Comparison of ENCODE assay signal across 9 cellular contexts in the genomic region with DNA sequence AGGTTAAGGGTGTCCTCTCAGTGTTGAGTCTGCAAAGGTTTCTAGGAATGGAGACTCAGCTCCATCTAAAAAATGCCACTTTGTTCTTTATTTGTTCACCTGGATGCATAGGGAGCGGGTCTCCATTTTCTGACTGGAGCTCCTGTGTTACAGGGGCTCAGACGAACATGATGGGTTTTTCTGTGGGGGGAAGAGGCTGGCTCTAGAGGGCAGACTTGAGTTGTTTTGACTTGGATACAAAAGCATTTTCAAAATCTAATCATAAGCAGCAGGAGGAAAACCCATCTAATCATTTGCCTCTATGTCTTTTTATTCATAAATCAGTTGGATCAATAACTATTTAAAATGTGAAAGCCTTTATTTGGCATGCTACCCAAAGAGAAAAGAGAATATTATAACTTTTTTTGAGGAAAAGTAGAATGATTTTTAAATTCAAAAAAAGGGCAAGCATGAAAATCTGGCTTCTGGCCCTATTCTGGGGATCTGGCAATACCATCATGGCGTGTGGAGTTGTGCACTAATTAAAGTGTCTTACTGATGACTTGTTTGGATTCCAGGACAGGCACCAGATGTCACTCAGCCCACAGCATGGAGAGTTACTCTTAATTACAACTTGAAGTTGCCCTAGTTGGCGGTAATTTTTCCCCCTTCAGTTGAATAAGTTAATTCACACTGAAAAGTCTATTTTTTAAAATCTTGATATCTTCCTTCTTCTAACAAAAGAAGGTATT.
DNase-seq lines count a peak whose midpoint lies in the region; ATAC-seq, FAIRE-seq and TF ChIP-seq lines count a peak whose summit lies in the region.
"Had no signal": no experiment of that assay in that cellular context is flagged by ENCODE, and none has a peak within 500 bp of the region (broad histone marks: within the 10 kb centered on the region; RNA-seq: fewer than 3 reads in every experiment).

No MANE protein-coding gene starts in this region.

- intact Hi-C loops in endothelial cell of umbilical vein (cut with micrococcal nuclease): no loop called here

- H3K9me1 ChIP-seq in endothelial cell of umbilical vein (replicated peaks; ENCODE audit: control insufficient read depth, extremely low read depth, insufficient read depth, low read length): no peaks in the 10 kb centered on the region

- CTCF ChIA-PET in endothelial cell of umbilical vein (lab: Charles Lee): no interaction called here

- H3K9me3 ChIP-seq in endothelial cell of umbilical vein (replicated peaks; ENCODE audit: control insufficient read depth, insufficient read depth, low read length): no peaks in the 10 kb centered on the region
- no peaks in the 10 kb centered on the region for H3K9me3 ChIP-seq in T-helper 17 cell (ENCODE audit: control insufficient read depth, low read length, poor library complexity, severe bottlenecking)

- H4K20me1 ChIP-seq in endothelial cell of umbilical vein (replicated peaks; ENCODE audit: control insufficient read depth, extremely low read depth, insufficient read depth, low read length): no peaks in the 10 kb centered on the region

- no peak overlapping the region for H3K4me3 Mint-ChIP-seq in T-helper 17 cell
- H3K4me3 Mint-ChIP-seq: activated naive CD8-positive, alpha-beta T cell treated with anti-CD3 and anti-CD28 coated beads, Interleukin-2, amount 10 ng/mL, durations not matched to agents 7 days and 5 days had no signal

- POLR2A ChIA-PET in endothelial cell of umbilical vein (lab: Charles Lee): no interaction called here

- H3K4me2 ChIP-seq in endothelial cell of umbilical vein (ENCODE audit: insufficient read depth, low read length): no peak overlapping the region

- no peaks in the 10 kb centered on the region for H3K36me3 ChIP-seq in endothelial cell of umbilical vein (ENCODE audit: control insufficient read depth in 2 of 2, extremely low read depth in 1 of 2, insufficient read depth in 2 of 2, low read length in 2 of 2)

- H3K27me3 Mint-ChIP-seq in T-helper 17 cell: no peaks in the 10 kb centered on the region

- no peaks in the 10 kb centered on the region for H3K79me2 ChIP-seq in endothelial cell of umbilical vein (ENCODE audit: control insufficient read depth, insufficient read depth, low read length)

- peaks cover 7% of the 10 kb centered on the region for H3K4me1 Mint-ChIP-seq in T-helper 17 cell

- peak in 2 of 3 experiments; percentile 2 to 45 for DNase-seq in NCI-H1417 (lab: John Stamatoyannopoulos, UW)
- DNase-seq in NCI-H1417 treated with DMSO at 0.1 percent for 48 hours (lab: John Stamatoyannopoulos, UW): no peak
- DNase-seq in NB4 (ENCODE audit: low read depth): peak; percentile 27
- DNase-seq in endothelial cell of umbilical vein (ENCODE audit: low read depth, low spot score): peak; percentile 3
- DNase-seq in retina: peak; percentile 27
- DNase-seq in T-helper 17 cell: no peak
- no peak for DNase-seq in effector CD8-positive, alpha-beta T cell (lab: John Stamatoyannopoulos, UW)
- DNase-seq: activated naive CD8-positive, alpha-beta T cell treated with anti-CD3 and anti-CD28 coated beads, Interleukin-2, amount 10 ng/mL, durations not matched to agents 7 days and 5 days had no signal

- BruUV-seq in endothelial cell of umbilical vein (replicated peaks; lab: Mats Ljungman, UMichigan): no TSS peak

- no peak overlapping the region for H3K27ac Mint-ChIP-seq in T-helper 17 cell
- H3K27ac Mint-ChIP-seq: activated naive CD8-positive, alpha-beta T cell treated with anti-CD3 and anti-CD28 coated beads, Interleukin-2, amount 10 ng/mL, durations not matched to agents 7 days and 5 days had no signal

- H3K4me3 ChIP-seq in NB4 (ENCODE audit: low read depth, low read length) (no peak overlapping the region), endothelial cell of umbilical vein (replicated peaks in 1 of 3; ENCODE audit: insufficient read depth in 1 of 3, low read depth in 1 of 3, low read length in 3 of 3) (no peak overlapping the region)

- no peak overlapping the region for H3K27ac ChIP-seq in endothelial cell of umbilical vein (ENCODE audit: insufficient read depth, low read depth, low read length)

- TF ChIP-seq CTCF in NB4 (IDR thresholded peaks at IDR 0.05; ENCODE audit: low read depth, low read length) (peak; percentile 59), endothelial cell of umbilical vein (IDR thresholded peaks at IDR 0.05; ENCODE audit: extremely low read depth in 1 of 2, insufficient read depth in 1 of 2, low read depth in 1 of 2, low read length in 2 of 2) (peak; percentile 7 to 12)

- H3K36me3 Mint-ChIP-seq in T-helper 17 cell (ENCODE audit: low read depth): no peaks in the 10 kb centered on the region
- H3K36me3 Mint-ChIP-seq: activated naive CD8-positive, alpha-beta T cell treated with anti-CD3 and anti-CD28 coated beads, Interleukin-2, amount 10 ng/mL, durations not matched to agents 7 days and 5 days had no signal

- no peak for FAIRE-seq in endothelial cell of umbilical vein (lab: Jason Lieb, UNC)

- H2AFZ ChIP-seq in endothelial cell of umbilical vein (ENCODE audit: low read depth, low read length): no peak overlapping the region

- dilution Hi-C loops in endothelial cell of umbilical vein (cut with MboI; ENCODE audit: extremely low pct_ligation_motif_present, low sequenced_read_pairs): no loop called here

- H3K9ac ChIP-seq in endothelial cell of umbilical vein (replicated peaks; ENCODE audit: extremely low read depth, insufficient read depth, low read length): no peak overlapping the region

- H3K27me3 ChIP-seq in endothelial cell of umbilical vein (ENCODE audit: control insufficient read depth in 2 of 2, insufficient read depth in 2 of 2, low read length in 2 of 2): no peaks in the 10 kb centered on the region

- no peak for TF ChIP-seq POLR2A in NB4 (IDR thresholded peaks at IDR 0.05; ENCODE audit: extremely low read depth, insufficient read length)
- no peak for TF ChIP-seq POLR2A in endothelial cell of umbilical vein (IDR thresholded peaks at IDR 0.05; ENCODE audit: low read depth, low read length)

- H3K4me1 ChIP-seq in endothelial cell of umbilical vein (ENCODE audit: control insufficient read depth, extremely low read depth, insufficient read depth, low read length): no peaks in the 10 kb centered on the region

- ATAC-seq in T-helper 17 cell (no peak), GM21360 (IDR thresholded peaks at IDR 0.05; ENCODE audit: unreplicated experiment) (no peak)

TF ChIP-seq in endothelial cell of umbilical vein, 7 proteins besides CTCF, POLR2A, EP300 and RAD21:
- TF ChIP-seq EZH2 (IDR thresholded peaks at IDR 0.05; ENCODE audit: borderline replicate concordance, low read depth, low read length, severe bottlenecking): no peak
- TF ChIP-seq JUN (IDR thresholded peaks at IDR 0.05; ENCODE audit: borderline replicate concordance, insufficient read depth, insufficient read length, low read depth): no peak
- TF ChIP-seq MYC (IDR thresholded peaks at IDR 0.05; ENCODE audit: low read depth, low read length): no peak
- TF ChIP-seq POLR2AphosphoS5 (IDR thresholded peaks at IDR 0.05; ENCODE audit: insufficient read depth, low read depth, low read length): no peak
- TF ChIP-seq MAX (IDR thresholded peaks at IDR 0.05; ENCODE audit: insufficient read depth, insufficient read length): no peak
- no peak for TF ChIP-seq GATA2 (IDR thresholded peaks at IDR 0.05; ENCODE audit: insufficient read depth, insufficient read length, low read depth, low read length)
- no peak for TF ChIP-seq FOS (IDR thresholded peaks at IDR 0.05; ENCODE audit: borderline replicate concordance, insufficient read depth, low read length)

Comparison
In these comparisons a context has a peak if more than half of its experiments do, and no peak if none do; other contexts are left out.
1. DNase-seq: peak in NCI-H1417 (2 of 3), NB4 (single experiment), endothelial cell of umbilical vein (single experiment) and retina (single experiment); none in NCI-H1417 treated with DMSO at 0.1 percent for 48 hours (single experiment), T-helper 17 cell (0 of 3) and effector CD8-positive, alpha-beta T cell (single experiment).